ENCODE assay signal across 8 cellular contexts in genomic region chr9:126705767-126706697, GRCh38.
DNase-seq lines count a peak whose midpoint lies in the region; ATAC-seq and TF ChIP-seq lines count a peak whose summit lies in the region.

No MANE protein-coding gene starts in this region.

- in situ Hi-C loops in transverse colon (cut with MboI; ENCODE audit: low pct_ligation_motif_present in 1 of 4, low pct_unique_long_range_greater_than_20kb in 1 of 4, low sequenced_read_pairs in 3 of 4) = loop anchor here in 3 of 4 donors (5.0 to 10.0 kb wide), 3 partner anchors 66 to 79 kb away; no protein-coding TSS in a partner anchor

- ATAC-seq in omental fat pad (ENCODE audit: low FRiP score) (no peak), GM19463 (IDR thresholded peaks at IDR 0.05; ENCODE audit: unreplicated experiment) (no peak)

- H3K36me3 ChIP-seq in transverse colon = no peaks in the 10 kb centered on the region

- H3K27me3 ChIP-seq in transverse colon = peaks cover 87% of the 10 kb centered on the region

- no peaks in the 10 kb centered on the region for H3K9me3 ChIP-seq in transverse colon

- TF ChIP-seq CTCF in epithelial cell of proximal tubule (conservative IDR thresholded peaks at IDR 0.05; ENCODE audit: low read depth, low read length) = peak; percentile 79
- TF ChIP-seq CTCF in omental fat pad (IDR thresholded peaks at IDR 0.05) = no peak
- TF ChIP-seq CTCF in transverse colon (IDR thresholded peaks at IDR 0.05) = peak; percentile 50 to 66 (median 64)

- DNase-seq in NCI-H146 (lab: John Stamatoyannopoulos, UW) (peak; percentile 25), NCI-H146 treated with DMSO at 0.1 percent for 48 hours (lab: John Stamatoyannopoulos, UW; ENCODE audit: unreplicated experiment) (no peak), NCI-H460 (ENCODE audit: extremely low read depth, low read depth) (peak; percentile 65), epithelial cell of proximal tubule (ENCODE audit: low read depth) (no peak), omental fat pad (ENCODE audit: low spot score) (peak; percentile 67), transverse colon (peak; percentile 74)
- peak; percentile 39 to 74 (median 56) for DNase-seq in activated CD8-positive, alpha-beta memory T cell treated with anti-CD3 and anti-CD28 coated beads for 48 hours (ENCODE audit: low read depth in 2 of 3, low spot score in 2 of 3)

- no peak overlapping the region for H3K4me3 ChIP-seq in epithelial cell of proximal tubule (ENCODE audit: low read depth, low read length)
- H3K4me3 ChIP-seq in transverse colon = no peak overlapping the region

- 38 to 43% methylated on average over 9 to 41 of the region's 41 CpGs for WGBS in transverse colon (ENCODE audit: low coverage in 1 of 2), 2 donors

- no peak for TF ChIP-seq EP300 in transverse colon (IDR thresholded peaks at IDR 0.05; ENCODE audit: low read depth)

- no peak overlapping the region for H3K27ac ChIP-seq in transverse colon

- intact Hi-C loops in transverse colon (cut with DNase I; ENCODE audit: low total_unique reads) = loop anchor here (1.0 kb wide), 1 partner anchor 75 kb away; no protein-coding TSS in a partner anchor

- H3K4me1 ChIP-seq in transverse colon = peaks cover 0 to 11% (median 4%) of the 10 kb centered on the region in 4 donors

- TF ChIP-seq POLR2A in transverse colon (IDR thresholded peaks at IDR 0.05) = no peak

Comparison
In these comparisons a context has a peak if more than half of its experiments do, and no peak if none do; other contexts are left out.
1. DNase-seq: peak in NCI-H146 (single experiment), NCI-H460 (single experiment), activated CD8-positive, alpha-beta memory T cell treated with anti-CD3 and anti-CD28 coated beads for 48 hours (3 of 3), omental fat pad (single experiment) and transverse colon (single experiment); none in NCI-H146 treated with DMSO at 0.1 percent for 48 hours (single experiment) and epithelial cell of proximal tubule (single experiment).
2. CTCF ChIP-seq: peak in epithelial cell of proximal tubule (single experiment) and transverse colon (5 of 5); none in omental fat pad (0 of 3).